11 cellular contexts compared by ENCODE assay signal in genomic region chr1:88079036-88079435, GRCh38.
A peak's percentile ranks its signal among the peaks of the same experiment; 100 is the strongest.
DNase-seq lines count a peak whose midpoint lies in the region; ATAC-seq and TF ChIP-seq lines count a peak whose summit lies in the region.
"Had no signal": no experiment of that assay in that cellular context is flagged by ENCODE, and none has a peak within 500 bp of the region (broad histone marks: within the 10 kb centered on the region; RNA-seq: fewer than 3 reads in every experiment).

No MANE protein-coding gene starts in this region.

- H3K4me1 Mint-ChIP-seq in endodermal cell (no peaks in the 10 kb centered on the region), progenitor cell of endocrine pancreas (ENCODE audit: low read depth) (no peaks in the 10 kb centered on the region)
- no peaks in the 10 kb centered on the region for H3K4me1 Mint-ChIP-seq in CD8-positive, alpha-beta T cell (ENCODE audit: low read depth)

- ATAC-seq in CD8-positive, alpha-beta T cell = no peak
- ATAC-seq in GM21825 (IDR thresholded peaks at IDR 0.05; ENCODE audit: unreplicated experiment) = no peak

- CTCF ChIA-PET in CD8-positive, alpha-beta T cell (lab: Charles Lee) = no interaction called here

- H3K27ac Mint-ChIP-seq in endodermal cell = no peak overlapping the region
- H3K27ac Mint-ChIP-seq in progenitor cell of endocrine pancreas = no peak overlapping the region
- no peak overlapping the region for H3K27ac Mint-ChIP-seq in CD8-positive, alpha-beta T cell

- H3K9me3 Mint-ChIP-seq in endodermal cell (peaks cover 2% of the 10 kb centered on the region), progenitor cell of endocrine pancreas (ENCODE audit: low read depth) (no peaks in the 10 kb centered on the region)
- H3K9me3 Mint-ChIP-seq in CD8-positive, alpha-beta T cell = no peaks in the 10 kb centered on the region

- TF ChIP-seq CTCF in NB4 (IDR thresholded peaks at IDR 0.05; ENCODE audit: low read depth, low read length) (peak; percentile 38), endodermal cell (conservative IDR thresholded peaks at IDR 0.05) (peak; percentile 93), progenitor cell of endocrine pancreas (IDR thresholded peaks at IDR 0.05; ENCODE audit: unreplicated experiment) (peak; percentile 77)
- TF ChIP-seq CTCF in CD8-positive, alpha-beta T cell (IDR thresholded peaks at IDR 0.05) = no peak

- POLR2A ChIA-PET in CD8-positive, alpha-beta T cell (lab: Charles Lee) = no interaction called here

- DNase-seq in NCI-H1694 treated with DMSO at 0.1 percent for 48 hours (lab: John Stamatoyannopoulos, UW) = peak; percentile 1
- DNase-seq in NCI-H1694 (lab: John Stamatoyannopoulos, UW) = no peak
- DNase-seq in NB4 (ENCODE audit: low read depth) = peak; percentile 6
- peak; percentile 82 for DNase-seq in endodermal cell
- no peak for DNase-seq in progenitor cell of endocrine pancreas (ENCODE audit: low spot score, unreplicated experiment)
- DNase-seq in CD8-positive, alpha-beta T cell = no peak
- no peak for DNase-seq in SIG-M5 treated with dmso at 0.1 percent for 504 hours (lab: John Stamatoyannopoulos, UW; ENCODE audit: unreplicated experiment)
- DNase-seq: activated CD8-positive, alpha-beta memory T cell treated with anti-CD3 and anti-CD28 coated beads, Interleukin-2, amount 50 U/mL, for 48 hours; NCI-H2081 treated with DMSO at 0.1 percent for 48 hours; occipital lobe had no signal

- no peak overlapping the region for H3K4me3 Mint-ChIP-seq in endodermal cell
- no peak overlapping the region for H3K4me3 Mint-ChIP-seq in progenitor cell of endocrine pancreas (ENCODE audit: low read depth)
- no peak overlapping the region for H3K4me3 Mint-ChIP-seq in CD8-positive, alpha-beta T cell

- no peak for TF ChIP-seq POLR2A in NB4 (IDR thresholded peaks at IDR 0.05; ENCODE audit: extremely low read depth, insufficient read length)

- no peak overlapping the region for H3K9ac ChIP-seq in endodermal cell (ENCODE audit: extremely low read depth, low read length, poor library complexity, severe bottlenecking)

- no peaks in the 10 kb centered on the region for H3K27me3 Mint-ChIP-seq in endodermal cell (ENCODE audit: insufficient read depth)
- no peaks in the 10 kb centered on the region for H3K27me3 Mint-ChIP-seq in progenitor cell of endocrine pancreas
- H3K27me3 Mint-ChIP-seq in CD8-positive, alpha-beta T cell (ENCODE audit: low read depth) = peaks cover 2% of the 10 kb centered on the region

- H3K4me3 ChIP-seq in NB4 (ENCODE audit: low read depth, low read length) (no peak overlapping the region), endodermal cell (ENCODE audit: low read length) (no peak overlapping the region)
- H3K4me3 ChIP-seq in CD8-positive, alpha-beta T cell (ENCODE audit: low read depth, low read length) = no peak overlapping the region

- intact Hi-C loops in CD8-positive, alpha-beta T cell (cut with DNase I, micrococcal nuclease) = no loop called here

- H3K27me3 ChIP-seq in endodermal cell (ENCODE audit: control insufficient read depth, insufficient read depth, low read length, poor library complexity, severe bottlenecking) = no peaks in the 10 kb centered on the region
- no peaks in the 10 kb centered on the region for H3K27me3 ChIP-seq in CD8-positive, alpha-beta T cell (ENCODE audit: insufficient read depth, low read length)

- H3K36me3 ChIP-seq in endodermal cell (ENCODE audit: control insufficient read depth, insufficient read depth, low read length) = no peaks in the 10 kb centered on the region
- H3K36me3 ChIP-seq in CD8-positive, alpha-beta T cell (ENCODE audit: insufficient read depth, low read length) = no peaks in the 10 kb centered on the region

- H3K36me3 Mint-ChIP-seq in endodermal cell (ENCODE audit: low read depth) (no peaks in the 10 kb centered on the region), progenitor cell of endocrine pancreas (ENCODE audit: insufficient read depth) (no peaks in the 10 kb centered on the region)
- H3K36me3 Mint-ChIP-seq in CD8-positive, alpha-beta T cell = no peaks in the 10 kb centered on the region

- WGBS in endodermal cell (ENCODE audit: insufficient coverage in 1 of 2, insufficient read length in 1 of 2), 2 experiments = 86% methylated on average over 1 of the region's 1 CpG; no CpG with 5 or more reads in 1 of the 2 experiments

- no peaks in the 10 kb centered on the region for H3K4me1 ChIP-seq in endodermal cell (ENCODE audit: control insufficient read depth, insufficient read depth, low read length)
- H3K4me1 ChIP-seq in CD8-positive, alpha-beta T cell (ENCODE audit: insufficient read depth, low read length) = no peaks in the 10 kb centered on the region

- H3K9me3 ChIP-seq in endodermal cell (ENCODE audit: control insufficient read depth, low read length) = no peaks in the 10 kb centered on the region
- no peaks in the 10 kb centered on the region for H3K9me3 ChIP-seq in CD8-positive, alpha-beta T cell (ENCODE audit: low read length)

- no peak overlapping the region for H3K27ac ChIP-seq in endodermal cell (ENCODE audit: low read depth, low read length)
- no peak overlapping the region for H3K27ac ChIP-seq in CD8-positive, alpha-beta T cell (ENCODE audit: low read depth, low read length)

Comparison
In these comparisons a context has a peak if more than half of its experiments do, and no peak if none do; other contexts are left out.
1. DNase-seq: peak in NCI-H1694 treated with DMSO at 0.1 percent for 48 hours (single experiment), NB4 (single experiment) and endodermal cell (single experiment); none in NCI-H1694 (single experiment), progenitor cell of endocrine pancreas (single experiment), CD8-positive, alpha-beta T cell (0 of 7) and SIG-M5 treated with dmso at 0.1 percent for 504 hours (single experiment).